In genomic region chr16:11583889-11584565, GRCh38 we compare ENCODE assay signal across 1 cellular context.
A peak's percentile ranks its signal among the peaks of the same experiment; 100 is the strongest.
TF ChIP-seq lines count a peak whose summit lies in the region.

No MANE protein-coding gene starts in this region.

TF ChIP-seq in K562, 482 proteins besides CTCF, POLR2A, EP300 and RAD21 (continued from another document):
- TF ChIP-seq ZNF318 (IDR thresholded peaks at IDR 0.05; ENCODE audit: borderline replicate concordance in 1 of 2, low read depth in 1 of 2): peak in 1 of 2 experiments; percentile 51; a peak in 1 of 4 replicates
- TF ChIP-seq ZNF274 (IDR thresholded peaks at IDR 0.05; ENCODE audit: borderline replicate concordance, low read depth, low read length): no peak
- TF ChIP-seq MBD1 (CRISPR knock-in tag; IDR thresholded peaks at IDR 0.05): no peak
- TF ChIP-seq ZNF511 (CRISPR knock-in tag; IDR thresholded peaks at IDR 0.05): no peak
- TF ChIP-seq THAP12 (CRISPR knock-in tag; IDR thresholded peaks at IDR 0.05): no peak
